ENCODE assay signal across 11 cellular contexts in genomic region chr22:43995798-43996169, GRCh38. TPM values are rescaled to one million over a fixed set of nuclear protein-coding genes. Genes with fewer than 3 reads are reported as not detected.
A peak's percentile ranks its signal among the peaks of the same experiment; 100 is the strongest.
DNase-seq lines count a peak whose midpoint lies in the region; ATAC-seq and TF ChIP-seq lines count a peak whose summit lies in the region.
"Had no signal": no experiment of that assay in that cellular context is flagged by ENCODE, and none has a peak within 500 bp of the region (broad histone marks: within the 10 kb centered on the region; RNA-seq: fewer than 3 reads in every experiment).

No MANE protein-coding gene starts in this region.

- DNase-seq in activated naive CD4-positive, alpha-beta T cell treated with Interleukin-2 at 50 U/mL for 16 hours, result no peak
- DNase-seq in lower lobe of right lung (no peak), transverse colon (no peak), GM03348 (ENCODE audit: low spot score) (no peak), AG08395 (ENCODE audit: low spot score) (no peak)

- in situ Hi-C loops in transverse colon (cut with MboI; ENCODE audit: low pct_ligation_motif_present in 1 of 4, low pct_unique_long_range_greater_than_20kb in 1 of 4, low sequenced_read_pairs in 3 of 4), result loop anchor here (5.0 to 10.0 kb wide), 4 partner anchors 89 to 639 kb away; no protein-coding TSS in a partner anchor

- H3K27ac Mint-ChIP-seq in activated naive CD4-positive, alpha-beta T cell treated with anti-CD3 and anti-CD28 coated beads, Interleukin-2, amount 50 U/mL, for 24 hours, result peak overlapping the region; percentile 90
- H3K27ac Mint-ChIP-seq: type B pancreatic cell, WTC11 had no signal

- H3K9me3 Mint-ChIP-seq in activated naive CD4-positive, alpha-beta T cell treated with anti-CD3 and anti-CD28 coated beads, Interleukin-2, amount 50 U/mL, for 24 hours, result no peaks in the 10 kb centered on the region
- H3K9me3 Mint-ChIP-seq: type B pancreatic cell, WTC11 had no signal

- peak overlapping the region; percentile 90 for H3K4me3 Mint-ChIP-seq in activated naive CD4-positive, alpha-beta T cell treated with anti-CD3 and anti-CD28 coated beads, Interleukin-2, amount 50 U/mL, for 24 hours
- H3K4me3 Mint-ChIP-seq: type B pancreatic cell, WTC11 had no signal

- no peak for TF ChIP-seq POLR2A in transverse colon (IDR thresholded peaks at IDR 0.05)

- H3K27ac ChIP-seq in OCI-LY3 (ENCODE audit: low read length), result no peak overlapping the region
- peak overlapping the region; percentile 64 for H3K27ac ChIP-seq in lower lobe of right lung
- peak overlapping the region in 3 of 4 donors; percentile 15 to 36 (median 22) for H3K27ac ChIP-seq in transverse colon
- H3K27ac ChIP-seq: epithelial cell of prostate had no signal

- no peaks in the 10 kb centered on the region for H4K20me1 ChIP-seq in OCI-LY3 (ENCODE audit: insufficient read depth, low read length)

- H3K36me3 Mint-ChIP-seq in activated naive CD4-positive, alpha-beta T cell treated with anti-CD3 and anti-CD28 coated beads, Interleukin-2, amount 50 U/mL, for 24 hours, result peaks cover 20% of the 10 kb centered on the region

- intact Hi-C loops in lower lobe of right lung (cut with DNase I), result no loop called here
- intact Hi-C loops in transverse colon (cut with DNase I; ENCODE audit: low total_unique reads), result no loop called here

- H3K79me2 ChIP-seq in OCI-LY3 (ENCODE audit: low read length), result no peaks in the 10 kb centered on the region

- H3K4me1 Mint-ChIP-seq in activated naive CD4-positive, alpha-beta T cell treated with anti-CD3 and anti-CD28 coated beads, Interleukin-2, amount 50 U/mL, for 24 hours, result peaks cover 24% of the 10 kb centered on the region

- TF ChIP-seq CTCF in OCI-LY3 (IDR thresholded peaks at IDR 0.05; ENCODE audit: low read depth, low read length), result no peak
- TF ChIP-seq CTCF in lower lobe of right lung (IDR thresholded peaks at IDR 0.05), result no peak
- no peak for TF ChIP-seq CTCF in transverse colon (IDR thresholded peaks at IDR 0.05)

- no peak overlapping the region for H2AFZ ChIP-seq in OCI-LY3 (ENCODE audit: low read depth, low read length)

- H3K4me2 ChIP-seq in OCI-LY3 (ENCODE audit: low read length), result peak overlapping the region; percentile 11; the same call in 1 of the 2 replicates

- H3K27me3 ChIP-seq in OCI-LY3 (ENCODE audit: low read depth, low read length) (no peaks in the 10 kb centered on the region), lower lobe of right lung (ENCODE audit: low read depth) (no peaks in the 10 kb centered on the region), transverse colon (no peaks in the 10 kb centered on the region)

- ATAC-seq in lower lobe of right lung, result no peak
- ATAC-seq in GM18873 (IDR thresholded peaks at IDR 0.05; ENCODE audit: low FRiP score, unreplicated experiment), result no peak
- ATAC-seq: WTC11 had no signal

- WGBS in transverse colon (ENCODE audit: low coverage in 1 of 2), 2 donors, result 80% methylated on average over 2 to 10 of the region's 10 CpGs

- H3K27me3 Mint-ChIP-seq in activated naive CD4-positive, alpha-beta T cell treated with anti-CD3 and anti-CD28 coated beads, Interleukin-2, amount 50 U/mL, for 24 hours, result no peaks in the 10 kb centered on the region
- H3K27me3 Mint-ChIP-seq: type B pancreatic cell had no signal

- H3K9ac ChIP-seq in OCI-LY3 (ENCODE audit: low read length), result no peak overlapping the region

- H3K4me3 ChIP-seq in OCI-LY3 (ENCODE audit: low read length), result peak overlapping the region; percentile 30
- peak overlapping the region; percentile 44 for H3K4me3 ChIP-seq in lower lobe of right lung
- H3K4me3 ChIP-seq in transverse colon, result peak overlapping the region in 2 of 4 donors; percentile 5 to 23

- H3K4me1 ChIP-seq in OCI-LY3 (ENCODE audit: low read length), result peaks cover 4% of the 10 kb centered on the region; the same call in 1 of the 2 replicates
- H3K4me1 ChIP-seq in lower lobe of right lung, result peaks cover 19% of the 10 kb centered on the region
- peaks cover 3 to 4% (median 4%) of the 10 kb centered on the region in 4 donors for H3K4me1 ChIP-seq in transverse colon

- H3K36me3 ChIP-seq in OCI-LY3 (replicated peaks; ENCODE audit: low read depth, low read length) (peaks cover 60% of the 10 kb centered on the region), lower lobe of right lung (peaks cover 82% of the 10 kb centered on the region), transverse colon (peaks cover 0 to 20% (median 7%) of the 10 kb centered on the region in 4 donors)

- H3K9me3 ChIP-seq in OCI-LY3 (ENCODE audit: insufficient read depth, low read length), result no peaks in the 10 kb centered on the region
- H3K9me3 ChIP-seq in lower lobe of right lung, result no peaks in the 10 kb centered on the region
- no peaks in the 10 kb centered on the region for H3K9me3 ChIP-seq in transverse colon

- TF ChIP-seq EP300 in transverse colon (IDR thresholded peaks at IDR 0.05; ENCODE audit: low read depth), result no peak

RNA-seq across cellular contexts. Expression of gene PARVB, which starts 28.3 kb away (rescaled TPM):
- total RNA-seq in lower lobe of right lung (44.7 TPM), transverse colon (100 to 1,000 TPM in 1 of 4 donors, 10 to 100 TPM in 1, 1 to 10 TPM in 2; 6.6 to 144 (median 30.1) TPM)

RNA-seq across cellular contexts. Expression of gene SAMM50, which starts 40.5 kb away (rescaled TPM):
- total RNA-seq in lower lobe of right lung, result 28.5 TPM
- total RNA-seq in transverse colon, result 10 to 100 TPM in 3 of 4 donors, 1 to 10 TPM in 1; 9.0 to 82.6 (median 33.3) TPM
